In the genomic region with DNA sequence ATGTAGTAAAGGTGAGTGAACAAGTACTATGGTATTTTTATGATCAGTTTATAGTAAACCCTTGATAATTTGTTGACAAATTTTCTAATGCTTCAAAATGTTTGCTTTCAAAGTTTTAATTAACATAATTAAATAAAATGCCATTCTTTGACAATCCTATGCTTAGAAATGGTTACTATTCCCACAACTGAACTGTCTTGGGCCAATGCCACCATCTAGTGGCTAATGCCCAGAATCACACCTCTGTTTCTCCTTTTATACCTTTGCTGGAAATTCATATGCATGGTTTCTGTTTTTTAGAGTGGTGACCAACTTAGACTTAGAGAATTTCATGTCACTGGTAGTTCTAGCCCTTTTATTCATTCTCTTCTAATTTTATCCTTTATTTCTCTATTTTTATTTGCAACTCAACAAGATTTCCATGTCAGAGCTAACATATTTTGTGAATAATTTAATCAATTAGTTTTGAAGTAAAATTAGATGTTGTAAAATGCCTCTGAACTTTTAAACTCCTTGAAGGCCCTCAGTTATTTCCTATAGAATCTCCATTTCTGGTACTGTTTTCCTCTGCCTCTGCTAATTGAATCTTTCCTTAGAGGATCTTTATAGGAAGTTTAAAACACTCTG, we compare ENCODE assay signal across 8 cellular contexts. TPM values are rescaled to one million over a fixed set of nuclear protein-coding genes. Genes with fewer than 3 reads are reported as not detected.
DNase-seq lines count a peak whose midpoint lies in the region; ATAC-seq and TF ChIP-seq lines count a peak whose summit lies in the region.

No MANE protein-coding gene starts in this region.

- no TSS peak for BruUV-seq in Caco-2 (replicated peaks; lab: Mats Ljungman, UMichigan)

- CTCF ChIA-PET in Caco-2 (lab: Charles Lee): interaction anchor here (1.1 to 2.4 kb wide), 2 partner anchors 163 to 245 kb away, joined by 7 to 9 read pairs; no protein-coding TSS in a partner anchor

- DNase-seq in Caco-2: peak; percentile 37 to 53
- peak; percentile 17 for DNase-seq in NCI-H2171 (lab: John Stamatoyannopoulos, UW)
- DNase-seq in activated CD4-positive, alpha-beta T cell treated with anti-CD3 and anti-CD28 coated beads for 4 hours: peak; percentile 37 to 59
- peak; percentile 28 for DNase-seq in effector CD4-positive, alpha-beta T cell
- DNase-seq in lung (ENCODE audit: low spot score): peak; percentile 42
- DNase-seq in stimulated activated CD8-positive, alpha-beta memory T cell treated with anti-CD3 and anti-CD28 coated beads, Interleukin-2, amount 100 ng/mL, for 1 hour (ENCODE audit: low read depth in 2 of 2): peak; percentile 8 to 24

- TF ChIP-seq CTCF in Caco-2 (IDR thresholded peaks at IDR 0.05; ENCODE audit: insufficient read depth in 1 of 2, low read depth in 1 of 2, low read length in 1 of 2, severe bottlenecking in 1 of 2, unreplicated experiment in 1 of 2) (peak; percentile 86 to 93), lung (IDR thresholded peaks at IDR 0.05; ENCODE audit: control extremely low read depth, extremely low read depth) (peak; percentile 82)

- ATAC-seq in GM21825 (IDR thresholded peaks at IDR 0.05; ENCODE audit: unreplicated experiment) (peak; percentile 74), lung (ENCODE audit: insufficient read depth, low FRiP score) (peak; percentile 87), GM21528 (IDR thresholded peaks at IDR 0.05; ENCODE audit: low FRiP score, unreplicated experiment) (no peak)

- H3K36me3 Mint-ChIP-seq in Caco-2 (ENCODE audit: insufficient read depth, unreplicated experiment): no peaks in the 10 kb centered on the region

- peaks cover 3% of the 10 kb centered on the region for H3K27me3 Mint-ChIP-seq in Caco-2 (ENCODE audit: insufficient read depth, unreplicated experiment)

- H3K4me1 ChIP-seq in Caco-2: no peaks in the 10 kb centered on the region
- H3K4me1 ChIP-seq in lung (ENCODE audit: control insufficient read depth in 2 of 2, insufficient read depth in 2 of 2, low read length in 2 of 2): peaks cover 0 to 8% of the 10 kb centered on the region in 2 donors

- no peaks in the 10 kb centered on the region for H3K9me3 ChIP-seq in Caco-2
- peaks cover 0 to 4% of the 10 kb centered on the region in 2 donors for H3K9me3 ChIP-seq in lung (ENCODE audit: control insufficient read depth in 2 of 2, insufficient read depth in 1 of 2, low read length in 1 of 2)

- H3K27ac Mint-ChIP-seq in Caco-2 (ENCODE audit: unreplicated experiment): no peak overlapping the region

- POLR2A ChIA-PET in Caco-2 (lab: Charles Lee): no interaction called here

- H3K4me3 ChIP-seq in Caco-2 (ENCODE audit: low read depth, low read length): no peak overlapping the region
- H3K4me3 ChIP-seq in lung: no peak overlapping the region

- H3K27me3 ChIP-seq in Caco-2 (replicated peaks; ENCODE audit: control insufficient read depth, insufficient read depth, low read length) (no peaks in the 10 kb centered on the region), lung (ENCODE audit: control insufficient read depth, insufficient read depth) (no peaks in the 10 kb centered on the region)

- H3K4me1 Mint-ChIP-seq in Caco-2 (ENCODE audit: low read depth, unreplicated experiment): no peaks in the 10 kb centered on the region

- no peaks in the 10 kb centered on the region for H3K36me3 ChIP-seq in Caco-2 (ENCODE audit: control insufficient read depth, insufficient read depth, low read length)
- H3K36me3 ChIP-seq in lung (ENCODE audit: control insufficient read depth in 2 of 2, insufficient read depth in 2 of 2, low read length in 2 of 2): peaks cover 5 to 25% of the 10 kb centered on the region in 2 donors

- intact Hi-C loops in Caco-2 (cut with micrococcal nuclease; ENCODE audit: unreplicated experiment): loop anchor here (1.0 to 2.0 kb wide), 7 partner anchors 31 to 501 kb away; partner anchors contain the start of gene PCGF5

- H3K9me3 Mint-ChIP-seq in Caco-2 (ENCODE audit: unreplicated experiment): no peaks in the 10 kb centered on the region

- no peak overlapping the region for H3K4me3 Mint-ChIP-seq in Caco-2 (ENCODE audit: unreplicated experiment)

- H3K27ac ChIP-seq in lung (ENCODE audit: low read depth in 1 of 2, low read length in 1 of 2): no peak overlapping the region

RNA-seq across cellular contexts. Expression of gene PCGF5, which starts 31.1 kb away (rescaled TPM):
- 9.6 and 12.0 TPM in 2 replicates for total RNA-seq in Caco-2 (2022)
- total RNA-seq in lung: 10 to 100 TPM; 36.3 to 36.9 TPM
- polyA plus RNA-seq in lung: 10 to 100 TPM; 27.2 to 29.0 TPM
